In genomic region chr1:92887465-92887864, GRCh38 we compare ENCODE assay signal across 17 cellular contexts. TPM values are rescaled to one million over a fixed set of nuclear protein-coding genes. Genes with fewer than 3 reads are reported as not detected.
DNase-seq lines count a peak whose midpoint lies in the region; ATAC-seq and TF ChIP-seq lines count a peak whose summit lies in the region.
"Had no signal": no experiment of that assay in that cellular context is flagged by ENCODE, and none has a peak within 500 bp of the region (broad histone marks: within the 10 kb centered on the region; RNA-seq: fewer than 3 reads in every experiment).

No MANE protein-coding gene starts in this region.

- peaks cover 20 to 38% (median 29%) of the 10 kb centered on the region in 4 donors for H3K4me1 Mint-ChIP-seq in CD4-positive, alpha-beta memory T cell
- H3K4me1 Mint-ChIP-seq in memory B cell, result peaks cover 24% of the 10 kb centered on the region
- H3K4me1 Mint-ChIP-seq in activated naive CD4-positive, alpha-beta T cell treated with anti-CD3 and anti-CD28 coated beads for 36 hours (ENCODE audit: low read depth), result peaks cover 25% of the 10 kb centered on the region

- H2AFZ ChIP-seq in PC-3 (ENCODE audit: low read length), result no peak overlapping the region
- H2AFZ ChIP-seq: GM23248 had no signal

- H3F3A ChIP-seq in PC-3 (ENCODE audit: low read length, unreplicated experiment), result peaks cover 4% of the 10 kb centered on the region

- peak overlapping the region; percentile 27; the same call in 1 of the 2 replicates for H3K4me2 ChIP-seq in PC-3 (ENCODE audit: low read length)
- H3K4me2 ChIP-seq: KMS-11 had no signal

- CTCF ChIA-PET in CD4-positive, alpha-beta memory T cell (lab: Charles Lee; ENCODE audit: partially characterized antibody), result interaction anchor here (0.8 to 1.7 kb wide), 3 partner anchors 29 to 107 kb away, joined by 3 to 5 read pairs (median 3); no protein-coding TSS in a partner anchor
- CTCF ChIA-PET in PC-3 (lab: Charles Lee), result no interaction called here
- CTCF ChIA-PET in activated naive CD4-positive, alpha-beta T cell treated with anti-CD3 and anti-CD28 coated beads for 36 hours (lab: Charles Lee), result interaction anchor here (1.1 kb wide), 1 partner anchor 13 kb away, joined by 3 read pairs; no protein-coding TSS in a partner anchor

- peaks cover 0 to 11% (median 0%) of the 10 kb centered on the region in 8 donors for H3K9me3 Mint-ChIP-seq in CD4-positive, alpha-beta memory T cell
- H3K9me3 Mint-ChIP-seq in memory B cell, result peaks cover 1% of the 10 kb centered on the region
- H3K9me3 Mint-ChIP-seq in activated naive CD4-positive, alpha-beta T cell treated with anti-CD3 and anti-CD28 coated beads for 36 hours, result peaks cover 10% of the 10 kb centered on the region
- H3K9me3 Mint-ChIP-seq: IgD-negative memory B cell had no signal

- no peak overlapping the region for H3K9ac ChIP-seq in PC-3 (ENCODE audit: low read length)
- H3K9ac ChIP-seq: GM23248, KMS-11 had no signal

- H3K27me3 Mint-ChIP-seq in CD4-positive, alpha-beta memory T cell, result no peaks in the 10 kb centered on the region
- H3K27me3 Mint-ChIP-seq in memory B cell, result no peaks in the 10 kb centered on the region
- H3K27me3 Mint-ChIP-seq in activated naive CD4-positive, alpha-beta T cell treated with anti-CD3 and anti-CD28 coated beads for 36 hours (ENCODE audit: low read depth), result no peaks in the 10 kb centered on the region
- H3K27me3 Mint-ChIP-seq: IgD-negative memory B cell had no signal

- H3K27me3 ChIP-seq in CD4-positive, alpha-beta memory T cell (ENCODE audit: insufficient read depth, low read length), result no peaks in the 10 kb centered on the region
- H3K27me3 ChIP-seq in PC-3 (ENCODE audit: low read length), result no peaks in the 10 kb centered on the region

- intact Hi-C loops in CD4-positive, alpha-beta memory T cell (cut with micrococcal nuclease), result no loop called here
- intact Hi-C loops in PC-3 (cut with micrococcal nuclease), result no loop called here
- intact Hi-C loops in activated naive CD4-positive, alpha-beta T cell treated with anti-CD3 and anti-CD28 coated beads for 36 hours (cut with micrococcal nuclease), result no loop called here

- TF ChIP-seq CTCF in PC-3 (conservative IDR thresholded peaks at IDR 0.05; ENCODE audit: low read depth, low read length), result no peak

- H4K20me1 ChIP-seq in PC-3 (ENCODE audit: low read length), result no peaks in the 10 kb centered on the region

- H3K27ac Mint-ChIP-seq in CD4-positive, alpha-beta memory T cell, result peak overlapping the region in 5 of 7 donors; percentile 15 to 49 (median 32)
- H3K27ac Mint-ChIP-seq in memory B cell, result peak overlapping the region; percentile 25
- no peak overlapping the region for H3K27ac Mint-ChIP-seq in activated naive CD4-positive, alpha-beta T cell treated with anti-CD3 and anti-CD28 coated beads for 36 hours

- no peaks in the 10 kb centered on the region for H3K79me2 ChIP-seq in PC-3 (ENCODE audit: low read length)

- peaks cover 29% of the 10 kb centered on the region for H3K4me1 ChIP-seq in CD4-positive, alpha-beta memory T cell (ENCODE audit: insufficient read depth, low read length)
- H3K4me1 ChIP-seq in PC-3 (ENCODE audit: insufficient read depth, low read length), result peaks cover 16% of the 10 kb centered on the region

- no peak overlapping the region for H3K27ac ChIP-seq in CD4-positive, alpha-beta memory T cell (ENCODE audit: low read depth, low read length)
- H3K27ac ChIP-seq in PC-3 (ENCODE audit: low read length), result no peak overlapping the region
- H3K27ac ChIP-seq: C4-2B, GM23248, KMS-11, RWPE1 had no signal

- no peak overlapping the region for H3K4me3 ChIP-seq in CD4-positive, alpha-beta memory T cell (ENCODE audit: low read length in 2 of 2)
- H3K4me3 ChIP-seq in PC-3 (ENCODE audit: low read length), result no peak overlapping the region
- H3K4me3 ChIP-seq: GM23248 had no signal

- no peak for DNase-seq in CD4-positive, alpha-beta memory T cell
- DNase-seq in PC-3, result no peak
- DNase-seq in memory B cell (ENCODE audit: low spot score in 2 of 2), result no peak
- DNase-seq in activated naive CD4-positive, alpha-beta T cell treated with anti-CD3 and anti-CD28 coated beads for 36 hours, result no peak
- DNase-seq in SKM-1 treated with dmso at 0.1 percent for 144 hours (lab: John Stamatoyannopoulos, UW; ENCODE audit: unreplicated experiment), result no peak
- DNase-seq: GM23248, H7, MM.1S, NCI-H2227 treated with DMSO at 0.1 percent for 48 hours, NCI-H526 treated with DMSO at 0.1 percent for 48 hours had no signal

- no peak overlapping the region for H3K4me3 Mint-ChIP-seq in CD4-positive, alpha-beta memory T cell
- H3K4me3 Mint-ChIP-seq in memory B cell, result no peak overlapping the region
- H3K4me3 Mint-ChIP-seq in activated naive CD4-positive, alpha-beta T cell treated with anti-CD3 and anti-CD28 coated beads for 36 hours, result no peak overlapping the region
- H3K4me3 Mint-ChIP-seq: IgD-negative memory B cell had no signal

- H3K36me3 Mint-ChIP-seq in CD4-positive, alpha-beta memory T cell, result peaks cover 4 to 5% of the 10 kb centered on the region in 2 donors
- peaks cover 1% of the 10 kb centered on the region for H3K36me3 Mint-ChIP-seq in memory B cell
- H3K36me3 Mint-ChIP-seq in activated naive CD4-positive, alpha-beta T cell treated with anti-CD3 and anti-CD28 coated beads for 36 hours (ENCODE audit: low read depth), result peaks cover 9% of the 10 kb centered on the region
- H3K36me3 Mint-ChIP-seq: IgD-negative memory B cell had no signal

- no peaks in the 10 kb centered on the region for H3K9me3 ChIP-seq in CD4-positive, alpha-beta memory T cell (ENCODE audit: control insufficient read depth in 1 of 2, low read length in 2 of 2)
- H3K9me3 ChIP-seq in PC-3 (ENCODE audit: low read length), result no peaks in the 10 kb centered on the region

- ATAC-seq in PC-3, result no peak
- no peak for ATAC-seq in memory B cell (ENCODE audit: low read depth)
- no peak for ATAC-seq in HG03175 (IDR thresholded peaks at IDR 0.05; ENCODE audit: unreplicated experiment)
- no peak for ATAC-seq in HG03521 (IDR thresholded peaks at IDR 0.05; ENCODE audit: unreplicated experiment)
- ATAC-seq: Panc1 had no signal

- H3K9me2 ChIP-seq in PC-3 (replicated peaks; ENCODE audit: low read length), result no peaks in the 10 kb centered on the region

- no TSS peak for BruUV-seq in PC-3 (replicated peaks; lab: Mats Ljungman, UMichigan)

- POLR2A ChIA-PET in CD4-positive, alpha-beta memory T cell (lab: Charles Lee; ENCODE audit: partially characterized antibody), result interaction anchor here (0.9 kb wide), 1 partner anchor 74 kb away, joined by 3 read pairs; the partner anchor contains the start of gene DIPK1A
- POLR2A ChIA-PET in PC-3 (lab: Charles Lee; ENCODE audit: unreplicated experiment), result no interaction called here

- H3K36me3 ChIP-seq in CD4-positive, alpha-beta memory T cell (ENCODE audit: insufficient read depth, low read length), result no peaks in the 10 kb centered on the region
- no peaks in the 10 kb centered on the region for H3K36me3 ChIP-seq in PC-3 (ENCODE audit: low read depth, low read length)

RNA-seq across cellular contexts. Expression of gene RPL5, which starts 55.6 kb away (rescaled TPM):
- total RNA-seq in CD4-positive, alpha-beta memory T cell, result 1,000 to 10,000 TPM; 1,501 to 1,588 TPM
- polyA plus RNA-seq in CD4-positive, alpha-beta memory T cell, result 1,000 to 10,000 TPM; 1,927 to 2,646 TPM
- total RNA-seq in PC-3 (2014; rRNA removed), result 1,246 and 1,285 TPM in 2 replicates
- total RNA-seq in activated naive CD4-positive, alpha-beta T cell treated with anti-CD3 and anti-CD28 coated beads for 36 hours, result 1,000 to 10,000 TPM; 1,793 to 1,819 TPM
